Comparison of ENCODE assay signal across 21 cellular contexts in genomic region chr19:1921326-1921725, GRCh38. TPM values are rescaled to one million over a fixed set of nuclear protein-coding genes. Genes with fewer than 3 reads are reported as not detected.
DNase-seq lines count a peak whose midpoint lies in the region; ATAC-seq and TF ChIP-seq lines count a peak whose summit lies in the region.
"Had no signal": no experiment of that assay in that cellular context is flagged by ENCODE, and none has a peak within 500 bp of the region (broad histone marks: within the 10 kb centered on the region; RNA-seq: fewer than 3 reads in every experiment).

No MANE protein-coding gene starts in this region.

- TF ChIP-seq CTCF in GM23338 (conservative IDR thresholded peaks at IDR 0.05; ENCODE audit: low read depth in 2 of 2) (no peak), OCI-LY3 (IDR thresholded peaks at IDR 0.05; ENCODE audit: low read depth, low read length) (0 out of 2 replicates have a peak, but pooled peaks have one; percentile 9), nephron progenitor cell (IDR thresholded peaks at IDR 0.05) (no peak)

- peaks cover 6% of the 10 kb centered on the region for H3K27me3 Mint-ChIP-seq in GM23338 (ENCODE audit: insufficient read depth, low read depth, poor library complexity)
- H3K27me3 Mint-ChIP-seq in nephron progenitor cell (ENCODE audit: low read depth, poor library complexity): no peaks in the 10 kb centered on the region
- H3K27me3 Mint-ChIP-seq: CD4-positive, alpha-beta T cell; IgD-negative memory B cell had no signal

- H3K9me2 ChIP-seq in GM23338 (ENCODE audit: insufficient read depth): no peaks in the 10 kb centered on the region

- no peaks in the 10 kb centered on the region for H3F3A ChIP-seq in GM23338 (replicated peaks; ENCODE audit: low read depth)

- H3K4me1 Mint-ChIP-seq in GM23338: peaks cover 3% of the 10 kb centered on the region; the same call in 1 of the 3 replicates
- H3K4me1 Mint-ChIP-seq in nephron progenitor cell: no peaks in the 10 kb centered on the region

- DNase-seq in GM23338 (ENCODE audit: low spot score): no peak
- DNase-seq in nephron progenitor cell: no peak
- DNase-seq in NCI-H748 treated with DMSO at 0.1 percent for 48 hours (lab: John Stamatoyannopoulos, UW): no peak
- DNase-seq in NCI-H526 treated with DMSO at 0.1 percent for 48 hours (lab: John Stamatoyannopoulos, UW): no peak
- DNase-seq: AML-193; CD4-positive, alpha-beta T cell; GM23248; NCI-H1048; NCI-H1417; NCI-H1694; NCI-H2029 treated with DMSO at 0.1 percent for 48 hours; NCI-H446 treated with DMSO at 0.1 percent for 48 hours; NCI-H526; Peyer's patch; SIG-M5 had no signal

- H3K36me3 Mint-ChIP-seq in GM23338 (ENCODE audit: low read depth): peaks cover 51% of the 10 kb centered on the region
- H3K36me3 Mint-ChIP-seq in nephron progenitor cell (ENCODE audit: low read depth): peaks cover 38% of the 10 kb centered on the region
- H3K36me3 Mint-ChIP-seq: IgD-negative memory B cell had no signal

- H3K4me2 ChIP-seq in GM23338 (no peak overlapping the region), OCI-LY3 (ENCODE audit: low read length) (peak overlapping the region; percentile 66)
- H3K4me2 ChIP-seq: A549; BLaER1 treated with 17β-estradiol and CSF1 and Interleukin-3, amounts not matched to agents 10 nM and 100 nM had no signal

- ATAC-seq in GM23338: peak; percentile 22; the same call in 2 of the 3 replicates
- ATAC-seq: A549 had no signal

- no peak overlapping the region for H3K27ac Mint-ChIP-seq in GM23338
- peak overlapping the region; percentile 61 for H3K27ac Mint-ChIP-seq in nephron progenitor cell
- H3K27ac Mint-ChIP-seq: CD4-positive, alpha-beta T cell had no signal

- H2AFZ ChIP-seq in GM23338 (no peak overlapping the region), OCI-LY3 (ENCODE audit: low read depth, low read length) (no peak overlapping the region)
- H2AFZ ChIP-seq: GM23248 had no signal

- H3K27me3 ChIP-seq in GM23338 (ENCODE audit: insufficient read depth): no peaks in the 10 kb centered on the region
- no peaks in the 10 kb centered on the region for H3K27me3 ChIP-seq in OCI-LY3 (ENCODE audit: low read depth, low read length)
- H3K27me3 ChIP-seq: BLaER1 treated with 17β-estradiol and CSF1 and Interleukin-3, amounts not matched to agents 10 nM and 100 nM; Peyer's patch had no signal

- H3K9me3 ChIP-seq in OCI-LY3 (ENCODE audit: insufficient read depth, low read length): no peaks in the 10 kb centered on the region
- H3K9me3 ChIP-seq: A549; BLaER1 treated with 17β-estradiol and CSF1 and Interleukin-3, amounts not matched to agents 10 nM and 100 nM; HAP-1; Peyer's patch had no signal

- H4K20me1 ChIP-seq in GM23338 (replicated peaks; ENCODE audit: insufficient read depth) (peaks cover 8% of the 10 kb centered on the region), OCI-LY3 (ENCODE audit: insufficient read depth, low read length) (peaks cover 5% of the 10 kb centered on the region)

- H3K27ac ChIP-seq in GM23338 (ENCODE audit: low read depth) (no peak overlapping the region), OCI-LY3 (ENCODE audit: low read length) (peak overlapping the region; percentile 96)
- H3K27ac ChIP-seq: A549; BLaER1 treated with 17β-estradiol and CSF1 and Interleukin-3, amounts not matched to agents 10 nM and 100 nM; GM23248; Peyer's patch; SK-N-MC had no signal

- H3K9me3 Mint-ChIP-seq in GM23338 (no peaks in the 10 kb centered on the region), nephron progenitor cell (no peaks in the 10 kb centered on the region)
- H3K9me3 Mint-ChIP-seq: CD4-positive, alpha-beta T cell; IgD-negative memory B cell had no signal

- H3K4me3 Mint-ChIP-seq in GM23338 (no peak overlapping the region), nephron progenitor cell (no peak overlapping the region)
- H3K4me3 Mint-ChIP-seq: CD4-positive, alpha-beta T cell; IgD-negative memory B cell had no signal

- no peaks in the 10 kb centered on the region for H3K79me2 ChIP-seq in GM23338 (replicated peaks; ENCODE audit: insufficient read depth)
- H3K79me2 ChIP-seq in OCI-LY3 (ENCODE audit: low read length): 0 out of 2 replicates have a peak, but pooled peaks cover 4% of the 10 kb centered on the region

- peak overlapping the region; percentile 1; the same call in 1 of the 2 replicates for H3K9ac ChIP-seq in OCI-LY3 (ENCODE audit: low read length)
- H3K9ac ChIP-seq: BLaER1 treated with 17β-estradiol and CSF1 and Interleukin-3, amounts not matched to agents 10 nM and 100 nM; GM23248 had no signal

- no peaks in the 10 kb centered on the region; the same call in 1 of the 2 replicates for H3K36me3 ChIP-seq in GM23338 (ENCODE audit: insufficient read depth)
- H3K36me3 ChIP-seq in OCI-LY3 (replicated peaks; ENCODE audit: low read depth, low read length): peaks cover 54% of the 10 kb centered on the region

- H3K4me1 ChIP-seq in GM23338 (ENCODE audit: insufficient read depth): no peaks in the 10 kb centered on the region
- peaks cover 46% of the 10 kb centered on the region for H3K4me1 ChIP-seq in OCI-LY3 (ENCODE audit: low read length)
- H3K4me1 ChIP-seq: A549, HAP-1, Peyer's patch had no signal

- H3K4me3 ChIP-seq in GM23338 (no peak overlapping the region), OCI-LY3 (ENCODE audit: low read length) (no peak overlapping the region)
- H3K4me3 ChIP-seq: A549; BLaER1 treated with 17β-estradiol and CSF1 and Interleukin-3, amounts not matched to agents 10 nM and 100 nM; GM23248; HAP-1; Peyer's patch; SK-N-MC had no signal

TF ChIP-seq in GM23338, 12 proteins besides CTCF, POLR2A, EP300 and RAD21 (continues in another document):
- TF ChIP-seq CREB1 (CRISPR knock-in tag; IDR thresholded peaks at IDR 0.05; ENCODE audit: low read depth): no peak
- no peak for TF ChIP-seq REST (IDR thresholded peaks at IDR 0.05; ENCODE audit: unreplicated experiment)
- no peak for TF ChIP-seq JUNB (IDR thresholded peaks at IDR 0.05; ENCODE audit: unreplicated experiment)

RNA-seq across cellular contexts. Expression of gene ADAT3, which starts 16.1 kb away (rescaled TPM):
- total RNA-seq in GM23338 (2014; rRNA removed; shearing (Covaris generic)): 10.6 and 12.4 TPM in 2 replicates
- polyA plus RNA-seq in GM23338 (2016; fragmentation: Nextera tagmentation; extraction: Ambion mirVana): 7.8 and 7.9 TPM in 2 replicates

RNA-seq across cellular contexts. Expression of gene SCAMP4, which starts 16.1 kb away (rescaled TPM):
- total RNA-seq in GM23338 (2014; rRNA removed; shearing (Covaris generic)): 87.0 and 106 TPM in 2 replicates
- 35.5 and 39.4 TPM in 2 replicates for polyA plus RNA-seq in GM23338 (2016; fragmentation: Nextera tagmentation; extraction: Ambion mirVana)

RNA-seq across cellular contexts. Expression of gene CSNK1G2, which starts 19.6 kb away (rescaled TPM):
- total RNA-seq in GM23338 (2014; rRNA removed; shearing (Covaris generic)): 113 and 147 TPM in 2 replicates
- 39.6 and 55.9 TPM in 2 replicates for polyA plus RNA-seq in GM23338 (2016; fragmentation: Nextera tagmentation; extraction: Ambion mirVana)

RNA-seq across cellular contexts. Expression of gene ABHD17A, which starts 36.0 kb away (rescaled TPM):
- total RNA-seq in GM23338 (2014; rRNA removed; shearing (Covaris generic)): 68.8 and 99.9 TPM in 2 replicates
- polyA plus RNA-seq in GM23338 (2016; fragmentation: Nextera tagmentation; extraction: Ambion mirVana): 34.2 and 37.1 TPM in 2 replicates

RNA-seq across cellular contexts. Expression of gene KLF16, which starts 57.9 kb away (rescaled TPM):
- 20.2 and 22.0 TPM in 2 replicates for total RNA-seq in GM23338 (2014; rRNA removed; shearing (Covaris generic))
- polyA plus RNA-seq in GM23338 (2016; fragmentation: Nextera tagmentation; extraction: Ambion mirVana): 8.9 and 12.3 TPM in 2 replicates
